1 cellular context compared by ENCODE assay signal in the genomic region with DNA sequence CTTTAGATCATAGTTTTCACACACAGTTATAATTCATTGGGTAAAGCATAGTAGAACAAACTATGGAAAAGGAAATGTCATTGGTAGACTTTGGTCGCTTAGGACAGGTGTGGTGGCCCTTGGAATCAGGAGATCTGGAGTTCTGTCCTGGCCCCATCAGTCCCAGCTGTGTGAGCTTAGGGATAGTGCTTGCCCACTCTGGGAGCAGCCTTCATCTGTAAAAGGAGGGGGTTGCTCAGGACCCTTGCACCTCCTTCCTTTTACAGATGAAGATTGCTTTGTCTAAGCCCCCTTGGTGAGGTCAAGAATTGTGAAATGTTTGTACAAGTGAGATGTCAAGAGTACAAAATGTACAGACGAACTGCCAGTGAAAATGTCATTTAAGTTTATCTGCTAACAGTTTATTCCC.
TF ChIP-seq lines count a peak whose summit lies in the region.

No MANE protein-coding gene starts in this region.

TF ChIP-seq in liver, 16 proteins besides CTCF, POLR2A, EP300 and RAD21 (continued from another document):
- TF ChIP-seq REST (IDR thresholded peaks at IDR 0.05), result no peak
- no peak for TF ChIP-seq MAX (IDR thresholded peaks at IDR 0.05)
- TF ChIP-seq SP1 (IDR thresholded peaks at IDR 0.05), result peak; percentile 87
- TF ChIP-seq NR2F2 (IDR thresholded peaks at IDR 0.05), result no peak
- peak; percentile 10 for TF ChIP-seq YY1 (IDR thresholded peaks at IDR 0.05)
- peak; percentile 9 for TF ChIP-seq ATF3 (IDR thresholded peaks at IDR 0.05)
- peak in 1 of 2 donors; percentile 22 for TF ChIP-seq GABPA (IDR thresholded peaks at IDR 0.05 in 1 of 2, conservative IDR thresholded peaks at IDR 0.05 in 1 of 2)
- peak; percentile 57 for TF ChIP-seq HNF4G (IDR thresholded peaks at IDR 0.05)
- no peak for TF ChIP-seq FOXA2 (IDR thresholded peaks at IDR 0.05)
- TF ChIP-seq RXRA (IDR thresholded peaks at IDR 0.05), result peak; percentile 76 to 92
- peak; percentile 60 to 64 for TF ChIP-seq HNF4A (conservative IDR thresholded peaks at IDR 0.05)
